Comparison of ENCODE assay signal across 9 cellular contexts in genomic region chr17:6455321-6455705, GRCh38. TPM values are rescaled to one million over a fixed set of nuclear protein-coding genes. Genes with fewer than 3 reads are reported as not detected.
DNase-seq lines count a peak whose midpoint lies in the region; ATAC-seq and TF ChIP-seq lines count a peak whose summit lies in the region.
"Had no signal": no experiment of that assay in that cellular context is flagged by ENCODE, and none has a peak within 500 bp of the region (broad histone marks: within the 10 kb centered on the region; RNA-seq: fewer than 3 reads in every experiment).

No MANE protein-coding gene starts in this region.

- H3K4me3 ChIP-seq in MM.1S (ENCODE audit: low read length) (peak overlapping the region; percentile 22; the same call in 1 of the 2 replicates), iPS DF 6.9 (ENCODE audit: low read length) (peak overlapping the region; percentile 17; the same call in 1 of the 2 replicates)

- H3K27ac Mint-ChIP-seq in stimulated activated naive B cell treated with anti-CD40 and anti-IgM and Interleukin-4, amounts not matched to agents 10 μg/mL and 1 μg/mL and 100 μg/mL, for 72 hours = peak overlapping the region; percentile 43
- H3K27ac Mint-ChIP-seq in CD14-positive monocyte = no peak overlapping the region

- H3K27ac ChIP-seq in MM.1S (ENCODE audit: low read length) (peak overlapping the region; percentile 27; the same call in 1 of the 2 replicates), iPS DF 6.9 (ENCODE audit: low read length) (no peak overlapping the region)
- H3K27ac ChIP-seq: KMS-11 had no signal

- H3K9ac ChIP-seq in MM.1S (ENCODE audit: low read length) = peak overlapping the region; percentile 33; the same call in 1 of the 2 replicates
- H3K9ac ChIP-seq: KMS-11 had no signal

- H3K4me2 ChIP-seq in MM.1S (ENCODE audit: low read depth, low read length) = peak overlapping the region; percentile 39; the same call in 1 of the 2 replicates
- H3K4me2 ChIP-seq: KMS-11 had no signal

- H3K4me3 Mint-ChIP-seq in stimulated activated naive B cell treated with anti-CD40 and anti-IgM and Interleukin-4, amounts not matched to agents 10 μg/mL and 1 μg/mL and 100 μg/mL, for 72 hours = peak overlapping the region; percentile 66 to 70
- peak overlapping the region in 1 of 2 donors; percentile 73 for H3K4me3 Mint-ChIP-seq in CD14-positive monocyte

- TF ChIP-seq CTCF in MM.1S (IDR thresholded peaks at IDR 0.05; ENCODE audit: low read length) (no peak), CD14-positive monocyte (IDR thresholded peaks at IDR 0.05) (no peak)

- DNase-seq in MM.1S (peak; percentile 75), iPS DF 6.9 (ENCODE audit: low read depth, low spot score) (no peak), midbrain (lab: John Stamatoyannopoulos, UW) (no peak), KG1 (lab: John Stamatoyannopoulos, UW) (no peak), CD14-positive monocyte (ENCODE audit: low spot score) (no peak)
- DNase-seq in activated effector memory CD4-positive, alpha-beta T cell treated with Interleukin-2 at 50 U/mL for 16 hours = peak; percentile 38
- peak; percentile 54 for DNase-seq in stimulated activated naive B cell treated with anti-CD40 and anti-IgM and Interleukin-4, amounts not matched to agents 10 μg/mL and 1 μg/mL and 100 μg/mL, for 72 hours

- H3K36me3 ChIP-seq in MM.1S (replicated peaks; ENCODE audit: insufficient read depth, low read length) = no peaks in the 10 kb centered on the region
- peaks cover 1% of the 10 kb centered on the region; the same call in 1 of the 2 replicates for H3K36me3 ChIP-seq in iPS DF 6.9 (ENCODE audit: control insufficient read depth, insufficient read depth, low read length)

- H3F3A ChIP-seq in MM.1S (ENCODE audit: insufficient read depth, low read length) = no peaks in the 10 kb centered on the region; the same call in 1 of the 2 replicates

- peak; percentile 90 to 92 for ATAC-seq in stimulated activated naive B cell treated with anti-CD40 and anti-IgM and Interleukin-4, amounts not matched to agents 10 μg/mL and 1 μg/mL and 100 μg/mL, for 72 hours (replicated peaks)
- ATAC-seq in GM21786 (IDR thresholded peaks at IDR 0.05; ENCODE audit: unreplicated experiment) = no peak

- no peaks in the 10 kb centered on the region for H3K27me3 Mint-ChIP-seq in stimulated activated naive B cell treated with anti-CD40 and anti-IgM and Interleukin-4, amounts not matched to agents 10 μg/mL and 1 μg/mL and 100 μg/mL, for 72 hours
- H3K27me3 Mint-ChIP-seq in CD14-positive monocyte (ENCODE audit: low read depth in 3 of 3) = peaks cover 24 to 32% (median 24%) of the 10 kb centered on the region in 3 donors

- peaks cover 37 to 56% of the 10 kb centered on the region in 2 donors for H3K4me1 Mint-ChIP-seq in stimulated activated naive B cell treated with anti-CD40 and anti-IgM and Interleukin-4, amounts not matched to agents 10 μg/mL and 1 μg/mL and 100 μg/mL, for 72 hours
- no peaks in the 10 kb centered on the region for H3K4me1 Mint-ChIP-seq in CD14-positive monocyte

- peak overlapping the region; percentile 53; the same call in 1 of the 2 replicates for H2AFZ ChIP-seq in MM.1S (ENCODE audit: low read length)

- H3K27me3 ChIP-seq in MM.1S (replicated peaks; ENCODE audit: insufficient read depth, low read length) = peaks cover 43% of the 10 kb centered on the region
- H3K27me3 ChIP-seq in iPS DF 6.9 (ENCODE audit: control insufficient read depth, insufficient read depth, low read length) = no peaks in the 10 kb centered on the region

- no peaks in the 10 kb centered on the region for H3K79me2 ChIP-seq in MM.1S (ENCODE audit: low read length)

- H3K9me2 ChIP-seq in MM.1S (replicated peaks; ENCODE audit: insufficient read depth, low read length) = no peaks in the 10 kb centered on the region

- H3K36me3 Mint-ChIP-seq in stimulated activated naive B cell treated with anti-CD40 and anti-IgM and Interleukin-4, amounts not matched to agents 10 μg/mL and 1 μg/mL and 100 μg/mL, for 72 hours = no peaks in the 10 kb centered on the region
- peaks cover 15 to 21% of the 10 kb centered on the region in 2 donors for H3K36me3 Mint-ChIP-seq in CD14-positive monocyte

- no CpG with 5 or more reads among the region's 35 CpGs for WGBS in iPS DF 6.9 (ENCODE audit: insufficient coverage, insufficient read length)

- H3K4me1 ChIP-seq in MM.1S (ENCODE audit: low read length) (peaks cover 8% of the 10 kb centered on the region), iPS DF 6.9 (ENCODE audit: control insufficient read depth, insufficient read depth, low read length) (peaks cover 11% of the 10 kb centered on the region)

- no peaks in the 10 kb centered on the region for H4K20me1 ChIP-seq in MM.1S (ENCODE audit: insufficient read depth, low read length)

- H3K9me3 ChIP-seq in MM.1S (replicated peaks; ENCODE audit: insufficient read depth, low read length) (no peaks in the 10 kb centered on the region), iPS DF 6.9 (ENCODE audit: control insufficient read depth, insufficient read depth, low read length) (no peaks in the 10 kb centered on the region)

- intact Hi-C loops in CD14-positive monocyte (cut with micrococcal nuclease) = no loop called here

- no peaks in the 10 kb centered on the region for H3K9me3 Mint-ChIP-seq in stimulated activated naive B cell treated with anti-CD40 and anti-IgM and Interleukin-4, amounts not matched to agents 10 μg/mL and 1 μg/mL and 100 μg/mL, for 72 hours
- peaks cover 0 to 2% (median 0%) of the 10 kb centered on the region in 7 donors for H3K9me3 Mint-ChIP-seq in CD14-positive monocyte

RNA-seq across cellular contexts. Expression of gene PIMREG, which starts 11.1 kb away (rescaled TPM):
- not detected for polyA plus RNA-seq in CD14-positive monocyte

RNA-seq across cellular contexts. Expression of gene AIPL1, which starts 20.4 kb away (rescaled TPM):
- not detected for polyA plus RNA-seq in CD14-positive monocyte

Comparison
In these comparisons a context has a peak if more than half of its experiments do, and no peak if none do; other contexts are left out.
1. DNase-seq: peak in MM.1S (single experiment), activated effector memory CD4-positive, alpha-beta T cell treated with Interleukin-2 at 50 U/mL for 16 hours (single experiment) and stimulated activated naive B cell treated with anti-CD40 and anti-IgM and Interleukin-4, amounts not matched to agents 10 μg/mL and 1 μg/mL and 100 μg/mL, for 72 hours (single experiment); none in iPS DF 6.9 (single experiment), midbrain (single experiment), KG1 (single experiment) and CD14-positive monocyte (single experiment).